In the genomic region with DNA sequence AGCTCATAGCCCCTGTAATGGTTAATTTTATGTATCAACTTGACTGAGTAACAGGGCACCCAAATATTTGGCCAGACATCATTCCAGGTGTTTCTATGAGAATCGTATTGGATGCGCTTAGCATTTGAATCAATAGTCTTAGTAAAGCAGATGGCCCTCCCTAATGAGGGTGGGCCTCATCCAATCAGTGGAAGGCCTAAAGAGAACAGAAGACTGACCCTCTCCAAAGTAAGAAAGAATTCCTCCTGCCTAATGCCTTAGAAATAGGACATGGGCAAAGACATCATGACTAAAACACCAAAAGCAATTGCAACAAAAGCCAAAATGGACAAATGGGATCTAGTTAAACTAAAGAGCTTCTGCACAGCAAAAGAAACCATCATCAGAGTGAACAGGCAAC, we compare ENCODE assay signal across 27 cellular contexts.
"Had no signal": no experiment of that assay in that cellular context is flagged by ENCODE, and none has a peak within 500 bp of the region (broad histone marks: within the 10 kb centered on the region; RNA-seq: fewer than 3 reads in every experiment).

No MANE protein-coding gene starts in this region.

- H3K36me3 ChIP-seq: stomach, suprapubic skin, thoracic aorta, thyroid gland, tibial artery, tibial nerve, transverse colon, upper lobe of left lung, upper lobe of right lung, uterus, vagina had no signal

- ATAC-seq: stimulated activated effector memory CD8-positive, alpha-beta T cell treated with anti-CD3 and anti-CD28 coated beads, Interleukin-12 subunit alpha, Interleukin-12 subunit beta, amount 100 ng/mL, for 72 hours; stimulated activated memory B cell treated with anti-CD40 and anti-IgM and Interleukin-4, amounts not matched to agents 10 μg/mL and 1 μg/mL and 100 μg/mL, for 72 hours; stimulated activated naive B cell treated with anti-CD40 and anti-IgM and Interleukin-4, amounts not matched to agents 10 μg/mL and 1 μg/mL and 100 μg/mL, for 72 hours; stimulated activated naive CD8-positive, alpha-beta T cell treated with anti-CD3 and anti-CD28 coated beads, Interleukin-15, amount 100 ng/mL, for 72 hours; stimulated activated naive CD8-positive, alpha-beta T cell treated with anti-CD3 and anti-CD28 coated beads, Interleukin-15, Interleukin-2, amounts not matched to agents 100 U/mL and 50 U/mL, for 24 hours; upper lobe of right lung had no signal

- H3K27me3 ChIP-seq: stomach, suprapubic skin, testis, thyroid gland, tibial artery, tibial nerve, transverse colon, upper lobe of left lung, upper lobe of right lung, uterus, vagina had no signal

- H3K27ac ChIP-seq: stomach, suprapubic skin, testis, thoracic aorta, thyroid gland, tibial artery, tibial nerve, transverse colon, upper lobe of left lung, upper lobe of right lung, uterus, vagina had no signal

- FAIRE-seq: urothelium cell line had no signal

- H3K4me3 ChIP-seq: stomach, suprapubic skin, testis, thoracic aorta, thyroid gland, tibial artery, tibial nerve, transverse colon, upper lobe of left lung, upper lobe of right lung, uterus, vagina had no signal

- DNase-seq: stimulated activated CD4-positive, alpha-beta T cell treated with anti-CD3 and anti-CD28 coated beads, Interleukin-2, amount 100 ng/mL, for 48 hours; stimulated activated CD4-positive, alpha-beta T cell treated with anti-CD3 and anti-CD28 coated beads, Interleukin-4, amount 100 ng/mL, for 1 hour; stimulated activated CD4-positive, alpha-beta T cell treated with anti-CD3 and anti-CD28 coated beads, Interleukin-4, amount 100 ng/mL, for 24 hours; stimulated activated CD4-positive, alpha-beta T cell treated with anti-CD3 and anti-CD28 coated beads, Interleukin-4, amount 100 ng/mL, for 4 hours; stimulated activated CD8-positive, alpha-beta memory T cell treated with anti-CD3 and anti-CD28 coated beads, Interleukin-4, amount 100 ng/mL, for 48 hours; stimulated activated naive B cell treated with anti-CD40 and anti-IgM and Interleukin-4, amounts not matched to agents 10 μg/mL and 1 μg/mL and 100 μg/mL, for 72 hours; stimulated activated naive CD4-positive, alpha-beta T cell; stimulated activated naive CD4-positive, alpha-beta T cell treated with Interleukin-2 at 50 U/mL for 16 hours; stimulated activated naive CD8-positive, alpha-beta T cell treated with anti-CD3 and anti-CD28 coated beads, Interleukin-15, amount 100 ng/mL, for 72 hours; stimulated activated naive CD8-positive, alpha-beta T cell treated with anti-CD3 and anti-CD28 coated beads, Interleukin-15, Interleukin-2, amounts not matched to agents 100 U/mL and 50 U/mL, for 24 hours; stomach; substantia nigra; testis; thyroid gland; tibial artery; transverse colon; trophoblast cell; upper lobe of left lung; upper lobe of right lung; uterus had no signal

- H3K4me1 ChIP-seq: stomach, testis, thyroid gland, tibial artery, tibial nerve, transverse colon, upper lobe of left lung, upper lobe of right lung, uterus, vagina had no signal

- H3K9me3 ChIP-seq: stomach, suprapubic skin, testis, thoracic aorta, thyroid gland, tibial artery, transverse colon, upper lobe of left lung, upper lobe of right lung, uterus, vagina had no signal
